19 cellular contexts compared by ENCODE assay signal in the genomic region with DNA sequence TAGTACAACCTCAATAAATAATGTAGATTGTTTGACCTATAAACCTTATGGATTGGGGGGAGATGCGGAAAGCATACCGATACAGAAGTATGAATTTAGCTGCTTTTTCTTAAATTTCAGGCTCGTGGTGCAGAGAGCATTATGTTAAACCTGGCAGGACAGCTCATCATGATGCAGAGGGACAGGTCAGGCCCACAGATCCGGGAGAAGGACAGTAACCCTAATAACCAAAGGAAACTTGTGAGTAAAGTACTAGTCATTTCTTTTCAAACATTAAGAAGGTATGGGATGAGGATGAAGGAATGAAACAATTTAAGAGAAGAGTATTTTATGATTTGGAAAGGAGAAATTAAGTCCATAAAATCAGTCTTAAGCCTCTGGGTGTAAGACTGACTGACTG.
"Had no signal": no experiment of that assay in that cellular context is flagged by ENCODE, and none has a peak within 500 bp of the region (broad histone marks: within the 10 kb centered on the region; RNA-seq: fewer than 3 reads in every experiment).

No MANE protein-coding gene starts in this region.

- H3K4me1 Mint-ChIP-seq: endodermal cell had no signal

- H3K4me3 ChIP-seq: body of pancreas, esophagus muscularis mucosa, heart left ventricle, psoas muscle, right lobe of liver, spleen had no signal

- H3K9me3 ChIP-seq: body of pancreas, esophagus muscularis mucosa, heart left ventricle, psoas muscle, right lobe of liver, spleen had no signal

- ATAC-seq: activated CD4-positive, CD25-positive, alpha-beta regulatory T cell treated with anti-CD3 and anti-CD28 coated beads, Interleukin-2, amount 50 U/mL, for 24 hours; body of pancreas; heart left ventricle; left lobe of liver; natural killer cell treated with Interleukin-12 subunit alpha and Interleukin-12 subunit beta and Interleukin-15 and Interleukin-18, amount 100 ng/mL, for 72 hours; right lobe of liver had no signal

- DNase-seq: activated CD4-positive, alpha-beta T cell treated with anti-CD3 and anti-CD28 coated beads, Interleukin-2, amount 50 U/mL, for 48 hours; activated naive CD4-positive, alpha-beta T cell treated with Interleukin-2 at 50 U/mL for 16 hours; body of pancreas; cerebellar nuclear complex; dermis blood vessel endothelial cell; endodermal cell; foreskin melanocyte; heart left ventricle; psoas muscle; right lobe of liver; spleen; stimulated activated CD4-positive, alpha-beta T cell treated with anti-CD3 and anti-CD28 coated beads, Interleukin-1b, Interleukin-23, amount 100 ng/mL, for 48 hours; stimulated activated naive CD4-positive, alpha-beta T cell; substantia nigra had no signal

- H3K27ac Mint-ChIP-seq: endodermal cell, type B pancreatic cell had no signal

- H3K4me3 Mint-ChIP-seq: endodermal cell; natural killer cell treated with Interleukin-12 subunit alpha and Interleukin-12 subunit beta and Interleukin-15 and Interleukin-18, amount 100 ng/mL, for 72 hours; type B pancreatic cell had no signal

- H3K9me3 Mint-ChIP-seq: endodermal cell; natural killer cell treated with Interleukin-12 subunit alpha and Interleukin-12 subunit beta and Interleukin-15 and Interleukin-18, amount 100 ng/mL, for 72 hours; type B pancreatic cell had no signal

- H3K27me3 Mint-ChIP-seq: natural killer cell treated with Interleukin-12 subunit alpha and Interleukin-12 subunit beta and Interleukin-15 and Interleukin-18, amount 100 ng/mL, for 72 hours; type B pancreatic cell had no signal
